Comparison of ENCODE assay signal across 23 cellular contexts in the genomic region with DNA sequence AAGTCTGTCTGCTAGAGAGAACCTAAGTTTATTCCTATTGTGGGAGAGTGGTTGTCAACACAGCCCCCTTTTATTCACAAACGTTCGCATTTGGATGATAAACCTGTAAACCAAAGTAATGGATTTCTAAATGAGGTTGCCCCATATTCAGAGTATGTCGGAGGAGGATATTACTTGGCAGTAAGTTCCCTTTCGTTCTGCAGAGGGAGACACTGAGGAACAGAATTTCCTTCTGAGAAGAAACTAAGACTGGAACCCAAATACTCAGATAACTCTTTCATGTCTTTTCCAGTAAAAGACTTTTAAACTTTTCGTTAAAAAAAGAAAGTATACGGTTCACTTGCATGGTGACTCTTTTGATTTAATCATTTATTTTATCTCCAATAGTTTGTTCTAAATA.
A peak's percentile ranks its signal among the peaks of the same experiment; 100 is the strongest.
DNase-seq lines count a peak whose midpoint lies in the region; ATAC-seq, FAIRE-seq and TF ChIP-seq lines count a peak whose summit lies in the region.
"Had no signal": no experiment of that assay in that cellular context is flagged by ENCODE, and none has a peak within 500 bp of the region (broad histone marks: within the 10 kb centered on the region; RNA-seq: fewer than 3 reads in every experiment).

No MANE protein-coding gene starts in this region.

- DNase-seq in NCI-H82 (lab: John Stamatoyannopoulos, UW) (peak; percentile 26), NCI-H82 treated with DMSO at 0.1 percent for 48 hours (lab: John Stamatoyannopoulos, UW; ENCODE audit: unreplicated experiment) (no peak), WTC11 (ENCODE audit: low spot score) (no peak), putamen (ENCODE audit: low spot score) (no peak), dorsolateral prefrontal cortex (no peak)
- DNase-seq: CD4-positive, CD25-positive, alpha-beta regulatory T cell; COR-L47; DMS 273 treated with DMSO at 0.1 percent for 48 hours; GDM1; IMR-90; NCI-H1417 treated with DMSO at 0.1 percent for 48 hours; NCI-H2029; NCI-H2171; NCI-H526; Peyer's patch; T-cell had no signal

- no peaks in the 10 kb centered on the region for H3K9me3 Mint-ChIP-seq in WTC11
- H3K9me3 Mint-ChIP-seq: CD4-positive, CD25-positive, alpha-beta regulatory T cell had no signal

- H3K4me1 Mint-ChIP-seq in WTC11: peaks cover 69% of the 10 kb centered on the region
- H3K4me1 Mint-ChIP-seq: B cell; CD4-positive, CD25-positive, alpha-beta regulatory T cell; T-cell had no signal

- peak overlapping the region; percentile 93 for H3K27ac Mint-ChIP-seq in WTC11
- H3K27ac Mint-ChIP-seq: B cell; CD4-positive, CD25-positive, alpha-beta regulatory T cell; T-cell had no signal

- POLR2A ChIA-PET in WTC11 (lab: Charles Lee): no interaction called here

- no peaks in the 10 kb centered on the region for H3K27me3 ChIP-seq in dorsolateral prefrontal cortex
- H3K27me3 ChIP-seq: Peyer's patch had no signal

- ATAC-seq in WTC11 (no peak), GM19455 (IDR thresholded peaks at IDR 0.05; ENCODE audit: unreplicated experiment) (no peak), HG02588 (IDR thresholded peaks at IDR 0.05; ENCODE audit: unreplicated experiment) (no peak)
- ATAC-seq: T-cell had no signal

- intact Hi-C loops in dorsolateral prefrontal cortex (cut with DNase I): no loop called here

- H3K4me3 Mint-ChIP-seq in WTC11: peak overlapping the region; percentile 47; the same call in 1 of the 2 replicates
- H3K4me3 Mint-ChIP-seq: B cell; CD4-positive, CD25-positive, alpha-beta regulatory T cell; T-cell had no signal

- no peak overlapping the region for H3K27ac ChIP-seq in dorsolateral prefrontal cortex
- H3K27ac ChIP-seq: 22Rv1, Peyer's patch, SK-N-MC had no signal

- H3K4me3 ChIP-seq in dorsolateral prefrontal cortex: no peak overlapping the region
- H3K4me3 ChIP-seq: Peyer's patch, SK-N-MC had no signal

- peak; percentile 9 for FAIRE-seq in islet of Langerhans (lab: Jason Lieb, UNC)
- FAIRE-seq: GM19239 had no signal

- no peaks in the 10 kb centered on the region; the same call in 1 of the 2 replicates for H3K36me3 Mint-ChIP-seq in WTC11
- H3K36me3 Mint-ChIP-seq: CD4-positive, CD25-positive, alpha-beta regulatory T cell; T-cell had no signal

- TF ChIP-seq CTCF in WTC11 (IDR thresholded peaks at IDR 0.05): no peak
- no peak for TF ChIP-seq CTCF in dorsolateral prefrontal cortex (IDR thresholded peaks at IDR 0.05 in 54 of 56, conservative IDR thresholded peaks at IDR 0.05 in 2 of 56; ENCODE audit: low read depth in 1 of 56, partially characterized antibody in 56 of 56)

- CTCF ChIA-PET in WTC11 (lab: Charles Lee): no interaction called here

- no peaks in the 10 kb centered on the region for H3K27me3 Mint-ChIP-seq in WTC11 (ENCODE audit: low read depth)
- H3K27me3 Mint-ChIP-seq: B cell; CD4-positive, CD25-positive, alpha-beta regulatory T cell had no signal

TF ChIP-seq in WTC11, 78 proteins besides CTCF, POLR2A, EP300 and RAD21:
- TF ChIP-seq, protein P1, sequence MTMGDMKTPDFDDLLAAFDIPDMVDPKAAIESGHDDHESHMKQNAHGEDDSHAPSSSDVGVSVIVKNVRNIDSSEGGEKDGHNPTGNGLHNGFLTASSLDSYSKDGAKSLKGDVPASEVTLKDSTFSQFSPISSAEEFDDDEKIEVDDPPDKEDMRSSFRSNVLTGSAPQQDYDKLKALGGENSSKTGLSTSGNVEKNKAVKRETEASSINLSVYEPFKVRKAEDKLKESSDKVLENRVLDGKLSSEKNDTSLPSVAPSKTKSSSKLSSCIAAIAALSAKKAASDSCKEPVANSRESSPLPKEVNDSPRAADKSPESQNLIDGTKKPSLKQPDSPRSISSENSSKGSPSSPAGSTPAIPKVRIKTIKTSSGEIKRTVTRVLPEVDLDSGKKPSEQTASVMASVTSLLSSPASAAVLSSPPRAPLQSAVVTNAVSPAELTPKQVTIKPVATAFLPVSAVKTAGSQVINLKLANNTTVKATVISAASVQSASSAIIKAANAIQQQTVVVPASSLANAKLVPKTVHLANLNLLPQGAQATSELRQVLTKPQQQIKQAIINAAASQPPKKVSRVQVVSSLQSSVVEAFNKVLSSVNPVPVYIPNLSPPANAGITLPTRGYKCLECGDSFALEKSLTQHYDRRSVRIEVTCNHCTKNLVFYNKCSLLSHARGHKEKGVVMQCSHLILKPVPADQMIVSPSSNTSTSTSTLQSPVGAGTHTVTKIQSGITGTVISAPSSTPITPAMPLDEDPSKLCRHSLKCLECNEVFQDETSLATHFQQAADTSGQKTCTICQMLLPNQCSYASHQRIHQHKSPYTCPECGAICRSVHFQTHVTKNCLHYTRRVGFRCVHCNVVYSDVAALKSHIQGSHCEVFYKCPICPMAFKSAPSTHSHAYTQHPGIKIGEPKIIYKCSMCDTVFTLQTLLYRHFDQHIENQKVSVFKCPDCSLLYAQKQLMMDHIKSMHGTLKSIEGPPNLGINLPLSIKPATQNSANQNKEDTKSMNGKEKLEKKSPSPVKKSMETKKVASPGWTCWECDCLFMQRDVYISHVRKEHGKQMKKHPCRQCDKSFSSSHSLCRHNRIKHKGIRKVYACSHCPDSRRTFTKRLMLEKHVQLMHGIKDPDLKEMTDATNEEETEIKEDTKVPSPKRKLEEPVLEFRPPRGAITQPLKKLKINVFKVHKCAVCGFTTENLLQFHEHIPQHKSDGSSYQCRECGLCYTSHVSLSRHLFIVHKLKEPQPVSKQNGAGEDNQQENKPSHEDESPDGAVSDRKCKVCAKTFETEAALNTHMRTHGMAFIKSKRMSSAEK (CRISPR knock-in tag; IDR thresholded peaks at IDR 0.05; ENCODE audit: borderline replicate concordance): no peak
- no peak for TF ChIP-seq NR3C1 (CRISPR knock-in tag; conservative IDR thresholded peaks at IDR 0.05; ENCODE audit: low read depth)
- no peak for TF ChIP-seq ZNF423 (CRISPR knock-in tag; IDR thresholded peaks at IDR 0.05)
- no peak for TF ChIP-seq ZNF671 (CRISPR knock-in tag; IDR thresholded peaks at IDR 0.05)
